In genomic region chr14:35385042-35385839, GRCh38 we compare ENCODE assay signal across 1 cellular context.
TF ChIP-seq lines count a peak whose summit lies in the region.

No MANE protein-coding gene starts in this region.

TF ChIP-seq in K562, 482 proteins besides CTCF, POLR2A, EP300 and RAD21 (continued from another document):
- no peak for TF ChIP-seq THAP12 (CRISPR knock-in tag; IDR thresholded peaks at IDR 0.05)
- peak; percentile 5; the same call in 1 of the 2 replicates for TF ChIP-seq CREM (IDR thresholded peaks at IDR 0.05; ENCODE audit: low read depth)
- no peak for TF ChIP-seq U2AF2 (optimal IDR thresholded peaks at IDR 0.05; ENCODE audit: low read depth, low read length)
- no peak for TF ChIP-seq SUPT5H (IDR thresholded peaks at IDR 0.05)
- no peak for TF ChIP-seq ZNF280A (IDR thresholded peaks at IDR 0.05; ENCODE audit: low read depth, partially characterized antibody)
- TF ChIP-seq NR1H2 (CRISPR knock-in tag; IDR thresholded peaks at IDR 0.05) = no peak
- 0 out of 4 replicates have a peak, but pooled peaks of 1 of the 2 experiments have one; percentile 23 for TF ChIP-seq ZNF639 (CRISPR knock-in tag; conservative IDR thresholded peaks at IDR 0.05 in 1 of 2, IDR thresholded peaks at IDR 0.05 in 1 of 2)
- TF ChIP-seq TCF15 (CRISPR knock-in tag; IDR thresholded peaks at IDR 0.05) = no peak
- no peak for TF ChIP-seq CHD7 (IDR thresholded peaks at IDR 0.05; ENCODE audit: low read depth, low read length)
- 0 out of 2 replicates have a peak, but pooled peaks have one; percentile 28 for TF ChIP-seq ZNF644 (tag; IDR thresholded peaks at IDR 0.05; ENCODE audit: low read depth)
- TF ChIP-seq MCM5 (IDR thresholded peaks at IDR 0.05; ENCODE audit: low read depth) = no peak
- TF ChIP-seq CBX8 (IDR thresholded peaks at IDR 0.05; ENCODE audit: borderline replicate concordance, extremely low read depth, low read depth, low read length, poor library complexity, severe bottlenecking) = no peak
- 0 out of 2 replicates have a peak, but pooled peaks have one; percentile 4 for TF ChIP-seq CBFA2T3 (IDR thresholded peaks at IDR 0.05)
- no peak for TF ChIP-seq FOXA3 (CRISPR knock-in tag; conservative IDR thresholded peaks at IDR 0.05 in 1 of 2, IDR thresholded peaks at IDR 0.05 in 1 of 2)
- TF ChIP-seq HES1 (IDR thresholded peaks at IDR 0.05; ENCODE audit: low read depth) = no peak
- TF ChIP-seq ZNF395 (CRISPR knock-in tag; IDR thresholded peaks at IDR 0.05) = no peak
